1 cellular context compared by ENCODE assay signal in genomic region chr17:40111221-40112128, GRCh38.
TF ChIP-seq lines count a peak whose summit lies in the region.

No MANE protein-coding gene starts in this region.

TF ChIP-seq in HepG2, 621 proteins besides CTCF, POLR2A, EP300 and RAD21 (continued from another document):
- TF ChIP-seq ZNF770 (CRISPR knock-in tag; IDR thresholded peaks at IDR 0.05) = peak; percentile 53
